Comparison of ENCODE assay signal across 10 cellular contexts in the genomic region with DNA sequence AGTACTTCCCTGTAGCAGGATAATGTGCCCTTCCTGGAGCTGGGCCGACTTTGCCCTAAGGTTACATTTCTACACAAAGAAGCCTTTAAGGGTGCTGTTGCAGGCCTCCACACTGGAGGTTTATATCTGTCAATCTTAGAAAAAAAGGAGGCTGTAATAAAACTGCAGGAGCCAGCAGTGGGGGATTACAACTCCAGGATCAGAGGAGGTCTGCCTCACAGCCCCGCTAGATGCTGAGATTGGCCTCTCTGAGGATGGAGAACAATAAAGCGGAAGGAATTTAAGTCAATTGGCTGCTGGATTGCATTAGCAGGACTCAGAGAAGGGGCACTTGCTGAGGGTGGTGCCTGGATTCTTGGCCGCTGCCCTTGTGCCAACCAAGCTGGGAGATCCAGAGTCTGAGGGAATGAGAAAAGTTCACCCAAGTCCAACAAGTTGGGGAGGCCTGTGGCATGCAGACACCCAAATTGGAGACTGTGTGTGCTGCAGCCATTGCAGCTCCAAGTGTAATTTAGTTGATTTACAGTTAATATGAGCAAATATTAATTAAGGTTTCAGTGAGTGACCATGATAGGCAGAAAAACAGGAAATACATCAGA.
DNase-seq lines count a peak whose midpoint lies in the region; ATAC-seq and TF ChIP-seq lines count a peak whose summit lies in the region.
"Had no signal": no experiment of that assay in that cellular context is flagged by ENCODE, and none has a peak within 500 bp of the region (broad histone marks: within the 10 kb centered on the region; RNA-seq: fewer than 3 reads in every experiment).

No MANE protein-coding gene starts in this region.

- H3K4me1 ChIP-seq in GM23248 (ENCODE audit: insufficient read depth) (peaks cover 26% of the 10 kb centered on the region), smooth muscle cell (ENCODE audit: low read depth) (peaks cover 60% of the 10 kb centered on the region), right lobe of liver (peaks cover 0 to 9% (median 3%) of the 10 kb centered on the region in 4 donors)

- no peak for DNase-seq in GM23248
- peak; percentile 63 for DNase-seq in SK-MEL-5 (ENCODE audit: low read depth, low spot score)
- peak in 22 of 42 donors; percentile 6 to 57 (median 22) for DNase-seq in head of caudate nucleus
- no peak for DNase-seq in smooth muscle cell (lab: John Stamatoyannopoulos, UW; ENCODE audit: unreplicated experiment)
- no peak for DNase-seq in T-helper 9 cell
- no peak for DNase-seq in right lobe of liver
- DNase-seq: NCI-H187 treated with DMSO at 0.1 percent for 48 hours; stimulated activated CD4-positive, alpha-beta T cell treated with anti-CD3 and anti-CD28 coated beads, Interleukin-2, amount 100 ng/mL, for 24 hours had no signal

- 87 to 97% methylated on average over 4 of the region's 4 CpGs for WGBS in GM23248 (ENCODE audit: low coverage in 1 of 2, low lambda C conversion rate in 2 of 2, missing lambda C conversion rate in 2 of 2), 2 experiments
- 78% methylated on average over 4 of the region's 4 CpGs for WGBS in smooth muscle cell (ENCODE audit: low lambda C conversion rate)
- 80% methylated on average over 2 of the region's 4 CpGs for WGBS in right lobe of liver (ENCODE audit: insufficient coverage, low coverage, low lambda C conversion rate, missing lambda C conversion rate)

- no peak for TF ChIP-seq CTCF in smooth muscle cell (IDR thresholded peaks at IDR 0.05; ENCODE audit: borderline replicate concordance, insufficient read depth, poor library complexity, severe bottlenecking)
- no peak for TF ChIP-seq CTCF in right lobe of liver (IDR thresholded peaks at IDR 0.05)

- H3K9ac ChIP-seq in GM23248 (no peak overlapping the region), smooth muscle cell (ENCODE audit: low read depth) (no peak overlapping the region)

- TF ChIP-seq POLR2A in right lobe of liver (IDR thresholded peaks at IDR 0.05) = no peak

- H3K79me2 ChIP-seq in GM23248 (ENCODE audit: insufficient read depth) (no peaks in the 10 kb centered on the region), smooth muscle cell (ENCODE audit: low read depth) (no peaks in the 10 kb centered on the region)

- H3K27ac ChIP-seq in GM23248 = no peak overlapping the region
- peak overlapping the region; percentile 81 for H3K27ac ChIP-seq in smooth muscle cell (ENCODE audit: low read depth)
- no peak overlapping the region for H3K27ac ChIP-seq in right lobe of liver
- H3K27ac ChIP-seq: SJSA1 had no signal

- ATAC-seq in right lobe of liver (no peak), HG02884 (IDR thresholded peaks at IDR 0.05; ENCODE audit: unreplicated experiment) (no peak)

- H3K36me3 ChIP-seq in GM23248 (ENCODE audit: low read depth) = no peaks in the 10 kb centered on the region
- H3K36me3 ChIP-seq in smooth muscle cell (ENCODE audit: low read depth) = no peaks in the 10 kb centered on the region
- no peaks in the 10 kb centered on the region for H3K36me3 ChIP-seq in right lobe of liver
- H3K36me3 ChIP-seq: SJSA1 had no signal

- H3K9me2 ChIP-seq in GM23248 (ENCODE audit: insufficient read depth) = no peaks in the 10 kb centered on the region

- H3K9me3 ChIP-seq in GM23248 (ENCODE audit: low read depth) (no peaks in the 10 kb centered on the region), smooth muscle cell (replicated peaks; ENCODE audit: low read depth) (no peaks in the 10 kb centered on the region), right lobe of liver (no peaks in the 10 kb centered on the region)
- H3K9me3 ChIP-seq: SJSA1 had no signal

- H3K4me3 ChIP-seq in GM23248 = no peak overlapping the region
- no peak overlapping the region for H3K4me3 ChIP-seq in smooth muscle cell
- no peak overlapping the region for H3K4me3 ChIP-seq in right lobe of liver
- H3K4me3 ChIP-seq: SJSA1 had no signal

- H3K4me2 ChIP-seq in GM23248 (ENCODE audit: unreplicated experiment) = peak overlapping the region; percentile 14
- no peak overlapping the region for H3K4me2 ChIP-seq in smooth muscle cell

- intact Hi-C loops in head of caudate nucleus (cut with DNase I) (loop anchor here (2.0 to 10.0 kb wide), 4 partner anchors 61 to 425 kb away; a partner anchor contains a TSS), right lobe of liver (cut with DNase I) (loop anchor here in 1 of 2 donors (10.0 kb wide), 1 partner anchor 95 kb away; a partner anchor contains a TSS)

- no peaks in the 10 kb centered on the region for H4K20me1 ChIP-seq in GM23248 (ENCODE audit: insufficient read depth)
- no peaks in the 10 kb centered on the region for H4K20me1 ChIP-seq in smooth muscle cell (ENCODE audit: low read depth)

- H3K27me3 ChIP-seq in GM23248 (replicated peaks; ENCODE audit: insufficient read depth) = no peaks in the 10 kb centered on the region
- no peaks in the 10 kb centered on the region for H3K27me3 ChIP-seq in smooth muscle cell (ENCODE audit: low read depth)
- no peaks in the 10 kb centered on the region for H3K27me3 ChIP-seq in right lobe of liver
- H3K27me3 ChIP-seq: SJSA1 had no signal

- H3F3A ChIP-seq in GM23248 (ENCODE audit: insufficient read depth) = peaks cover 12% of the 10 kb centered on the region
- peaks cover 3% of the 10 kb centered on the region for H3F3A ChIP-seq in smooth muscle cell (ENCODE audit: low read depth)

- in situ Hi-C loops in GM23248 (cut with MboI) = loop anchor here (10.0 kb wide), 1 partner anchor 345 kb away; no protein-coding TSS in a partner anchor
- in situ Hi-C loops in SK-MEL-5 (cut with HindIII; ENCODE audit: low pct_unique_long_range_greater_than_20kb, low sequenced_read_pairs) = no loop called here

- H2AFZ ChIP-seq in GM23248 = peak overlapping the region; percentile 96; the same call in 1 of the 2 replicates
- peak overlapping the region; percentile 9 for H2AFZ ChIP-seq in smooth muscle cell (ENCODE audit: low read depth)

Comparison
In these comparisons a context has a peak if more than half of its experiments do, and no peak if none do; other contexts are left out.
1. DNase-seq: peak in SK-MEL-5 (single experiment) and head of caudate nucleus (22 of 42); none in GM23248 (single experiment), smooth muscle cell (single experiment), T-helper 9 cell (single experiment) and right lobe of liver (0 of 3).